21 cellular contexts compared by ENCODE assay signal in the genomic region with DNA sequence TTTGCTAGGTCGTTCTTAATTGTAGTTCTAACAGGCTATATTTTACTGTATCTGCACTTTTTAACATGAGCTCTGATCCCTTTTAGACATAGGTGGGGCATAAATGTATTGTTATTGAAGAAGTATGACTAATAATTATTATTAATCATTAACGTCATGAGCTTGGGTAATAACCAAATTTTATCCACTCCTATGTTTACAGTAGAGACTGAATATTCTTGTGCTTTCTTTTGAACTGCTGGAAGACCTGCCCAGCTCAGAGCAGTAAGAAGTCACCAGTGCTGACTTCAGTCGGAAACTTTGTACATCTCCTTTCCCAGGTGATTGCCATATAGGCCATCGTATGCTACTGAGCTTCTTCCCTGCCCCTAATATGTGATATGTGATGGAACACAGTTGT. TPM values are rescaled to one million over a fixed set of nuclear protein-coding genes. Genes with fewer than 3 reads are reported as not detected.
DNase-seq lines count a peak whose midpoint lies in the region; ATAC-seq and TF ChIP-seq lines count a peak whose summit lies in the region.
"Had no signal": no experiment of that assay in that cellular context is flagged by ENCODE, and none has a peak within 500 bp of the region (broad histone marks: within the 10 kb centered on the region; RNA-seq: fewer than 3 reads in every experiment).

No MANE protein-coding gene starts in this region.

- H4K20me1 ChIP-seq in osteoblast (ENCODE audit: insufficient read depth, low read length) = no peaks in the 10 kb centered on the region
- H4K20me1 ChIP-seq: BLaER1 treated with 17β-estradiol and CSF1 and Interleukin-3, amounts not matched to agents 10 nM and 100 nM had no signal

- H3K36me3 ChIP-seq in esophagus squamous epithelium = no peaks in the 10 kb centered on the region
- no peaks in the 10 kb centered on the region for H3K36me3 ChIP-seq in stomach
- no peaks in the 10 kb centered on the region for H3K36me3 ChIP-seq in osteoblast (ENCODE audit: insufficient read depth, low read length)
- H3K36me3 ChIP-seq: BE2C; BLaER1 treated with 17β-estradiol and CSF1 and Interleukin-3, amounts not matched to agents 10 nM and 100 nM had no signal

- H3K79me2 ChIP-seq in osteoblast (ENCODE audit: insufficient read depth, low read length) = no peaks in the 10 kb centered on the region

- intact Hi-C loops in esophagus squamous epithelium (cut with DNase I) = no loop called here
- intact Hi-C loops in stomach (cut with DNase I; ENCODE audit: low total_unique reads) = no loop called here

- no peak overlapping the region for H3K4me3 ChIP-seq in epithelial cell of esophagus (ENCODE audit: low read length)
- no peak overlapping the region for H3K4me3 ChIP-seq in esophagus squamous epithelium
- no peak overlapping the region for H3K4me3 ChIP-seq in stomach
- no peak overlapping the region for H3K4me3 ChIP-seq in osteoblast (ENCODE audit: insufficient read depth, low read length)
- H3K4me3 ChIP-seq: BLaER1 treated with 17β-estradiol and CSF1 and Interleukin-3, amounts not matched to agents 10 nM and 100 nM; GM23248 had no signal

- TF ChIP-seq CTCF in epithelial cell of esophagus (IDR thresholded peaks at IDR 0.05; ENCODE audit: insufficient read depth, low read depth, low read length, missing control alignments) = no peak
- TF ChIP-seq CTCF in esophagus squamous epithelium (IDR thresholded peaks at IDR 0.05) = no peak
- TF ChIP-seq CTCF in stomach (IDR thresholded peaks at IDR 0.05) = no peak
- TF ChIP-seq CTCF in osteoblast (IDR thresholded peaks at IDR 0.05; ENCODE audit: extremely low read depth, low read depth, low read length) = no peak

- TF ChIP-seq POLR2A in esophagus squamous epithelium (IDR thresholded peaks at IDR 0.05) (no peak), stomach (IDR thresholded peaks at IDR 0.05) (no peak)

- no peak overlapping the region for H3K4me2 ChIP-seq in osteoblast (ENCODE audit: insufficient read depth, low read length)
- H3K4me2 ChIP-seq: BLaER1 treated with 17β-estradiol and CSF1 and Interleukin-3, amounts not matched to agents 10 nM and 100 nM had no signal

- no peaks in the 10 kb centered on the region for H3K9me3 ChIP-seq in esophagus squamous epithelium
- no peaks in the 10 kb centered on the region for H3K9me3 ChIP-seq in stomach
- H3K9me3 ChIP-seq in osteoblast (ENCODE audit: low read depth, low read length) = no peaks in the 10 kb centered on the region
- H3K9me3 ChIP-seq: BE2C; BLaER1 treated with 17β-estradiol and CSF1 and Interleukin-3, amounts not matched to agents 10 nM and 100 nM had no signal

- no peak overlapping the region for H2AFZ ChIP-seq in osteoblast (ENCODE audit: low read length)
- H2AFZ ChIP-seq: GM23248 had no signal

- TF ChIP-seq EP300 in stomach (IDR thresholded peaks at IDR 0.05) = no peak

- 38% methylated on average over 4 of the region's 4 CpGs for WGBS in esophagus squamous epithelium, 2 donors
- WGBS in stomach, 5 donors = 34 to 47% (median 44%) methylated on average over 4 of the region's 4 CpGs

- H3K27ac ChIP-seq in esophagus squamous epithelium (peak overlapping the region; percentile 79 to 86 (median 82)), stomach (peak overlapping the region; percentile 4 to 78 (median 43)), osteoblast (ENCODE audit: low read depth, low read length) (no peak overlapping the region)
- H3K27ac ChIP-seq: BLaER1 treated with 17β-estradiol and CSF1 and Interleukin-3, amounts not matched to agents 10 nM and 100 nM; GM23248 had no signal

- H3K4me1 ChIP-seq in esophagus squamous epithelium (peaks cover 0 to 62% (median 9%) of the 10 kb centered on the region in 3 donors), stomach (peaks cover 0 to 12% (median 0%) of the 10 kb centered on the region in 4 donors), osteoblast (ENCODE audit: insufficient read depth, low read length) (peaks cover 6% of the 10 kb centered on the region)
- H3K4me1 ChIP-seq: BE2C; BLaER1 treated with 17β-estradiol and CSF1 and Interleukin-3, amounts not matched to agents 10 nM and 100 nM had no signal

- DNase-seq in HT-29 (ENCODE audit: low spot score) (peak; percentile 10), epithelial cell of esophagus (ENCODE audit: low read depth) (peak; percentile 55), esophagus squamous epithelium (lab: John Stamatoyannopoulos, UW) (no peak), stomach (no peak), osteoblast (ENCODE audit: insufficient read length, low spot score, missing footprints) (no peak), inferior parietal cortex (ENCODE audit: extremely low spot score) (no peak)
- DNase-seq: ACHN; AML-193; BE2C; CD4-positive, alpha-beta T cell; CD8-positive, alpha-beta memory T cell; DMS 273 treated with DMSO at 0.1 percent for 48 hours; DMS79 treated with DMSO at 0.1 percent for 48 hours; GF-D8; GM23248; H7; HCEC 1CT had no signal

- no peak for ATAC-seq in GM19324 (IDR thresholded peaks at IDR 0.05; ENCODE audit: low FRiP score, unreplicated experiment)

- H3K27me3 ChIP-seq in esophagus squamous epithelium = peaks cover 0 to 69% (median 0%) of the 10 kb centered on the region in 4 donors
- peaks cover 0 to 32% (median 0%) of the 10 kb centered on the region in 3 donors for H3K27me3 ChIP-seq in stomach
- peaks cover 49% of the 10 kb centered on the region for H3K27me3 ChIP-seq in osteoblast (ENCODE audit: insufficient read depth, low read length)
- H3K27me3 ChIP-seq: BLaER1 treated with 17β-estradiol and CSF1 and Interleukin-3, amounts not matched to agents 10 nM and 100 nM had no signal

RNA-seq across cellular contexts. Expression of a gene that starts 18.7 kb away (rescaled TPM):
- 0.21 TPM in 1 of 2 replicates, not detected in the other for total RNA-seq in HT-29 (2014; rRNA removed; shearing (Covaris generic))
- total RNA-seq in esophagus squamous epithelium = not detected
- under 1 TPM in 1 of 5 donors, not detected in 4; 0.89 TPM for total RNA-seq in stomach
- under 1 TPM in 1 of 3 donors, not detected in 2; 0.23 TPM for polyA plus RNA-seq in stomach
- not detected in 2 replicates for total RNA-seq in osteoblast
- total RNA-seq: CD4-positive, alpha-beta T cell; CD8-positive, alpha-beta memory T cell; Daoy; G401; GM23248; H7 had no signal
- polyA plus RNA-seq: CD8-positive, alpha-beta memory T cell; GM23248 had no signal

RNA-seq across cellular contexts. Expression of a gene that starts 24.8 kb away (rescaled TPM):
- 24.5 and 37.6 TPM in 2 replicates for total RNA-seq in HT-29 (2014; rRNA removed; shearing (Covaris generic))
- 10 to 100 TPM; 38.3 to 73.1 (median 54.5) TPM for total RNA-seq in esophagus squamous epithelium
- total RNA-seq in stomach = 10 to 100 TPM in 3 of 5 donors, under 1 TPM in 1, not detected in 1; 0.87 to 33.4 (median 17.6) TPM
- polyA plus RNA-seq in stomach = 10 to 100 TPM; 37.6 to 51.0 (median 48.7) TPM
- total RNA-seq in osteoblast = 46.3 and 51.3 TPM in 2 replicates

RNA-seq across cellular contexts. Expression of a gene that starts 35.7 kb away (rescaled TPM):
- total RNA-seq in HT-29 (2014; rRNA removed; shearing (Covaris generic)) = 253 and 267 TPM in 2 replicates
- total RNA-seq in esophagus squamous epithelium (100 to 1,000 TPM in 2 of 4 donors, 10 to 100 TPM in 2; 46.7 to 307 (median 101) TPM), stomach (10 to 100 TPM in 3 of 5 donors, 1 to 10 TPM in 2; 2.3 to 36.2 (median 28.5) TPM), osteoblast (672 and 691 TPM in 2 replicates)
- 10 to 100 TPM in 2 of 3 donors, 1 to 10 TPM in 1; 5.5 to 19.1 (median 16.6) TPM for polyA plus RNA-seq in stomach

RNA-seq across cellular contexts. Expression of a gene that starts 43.9 kb away (rescaled TPM):
- 18.1 and 19.5 TPM in 2 replicates for total RNA-seq in HT-29 (2014; rRNA removed; shearing (Covaris generic))
- total RNA-seq in esophagus squamous epithelium (10 to 100 TPM in 3 of 4 donors, 1 to 10 TPM in 1; 6.7 to 22.1 (median 19.4) TPM), stomach (10 to 100 TPM in 2 of 5 donors, 1 to 10 TPM in 3; 1.2 to 39.7 (median 8.1) TPM), osteoblast (21.2 and 26.1 TPM in 2 replicates)
- polyA plus RNA-seq in stomach = 10 to 100 TPM; 12.5 to 14.1 (median 13.3) TPM

Comparison
In these comparisons a context has a peak if more than half of its experiments do, and no peak if none do; other contexts are left out.
1. DNase-seq: peak in HT-29 (single experiment) and epithelial cell of esophagus (single experiment); none in esophagus squamous epithelium (single experiment), stomach (single experiment), osteoblast (single experiment) and inferior parietal cortex (single experiment).